9 cellular contexts compared by ENCODE assay signal in genomic region chr17:48307814-48308411, GRCh38.
A peak's percentile ranks its signal among the peaks of the same experiment; 100 is the strongest.
DNase-seq lines count a peak whose midpoint lies in the region; ATAC-seq, FAIRE-seq and TF ChIP-seq lines count a peak whose summit lies in the region.
"Had no signal": no experiment of that assay in that cellular context is flagged by ENCODE, and none has a peak within 500 bp of the region (broad histone marks: within the 10 kb centered on the region; RNA-seq: fewer than 3 reads in every experiment).

No MANE protein-coding gene starts in this region.

- TF ChIP-seq RAD21 in HepG2 (CRISPR knock-in tag; IDR thresholded peaks at IDR 0.05), result peak; percentile 54; the same call in 1 of the 2 replicates

- H3K4me3 Mint-ChIP-seq in central memory CD8-positive, alpha-beta T cell, result no peak overlapping the region

- peak; percentile 78 for TF ChIP-seq CTCF in HepG2 (CRISPR knock-in tag; IDR thresholded peaks at IDR 0.05)

- in situ Hi-C loops in HepG2 (cut with HindIII; ENCODE audit: extremely low pct_ligation_motif_present, low pct_unique_long_range_greater_than_20kb), result no loop called here

- no peaks in the 10 kb centered on the region for H3K79me2 ChIP-seq in HepG2 (ENCODE audit: insufficient read depth, low read length)

- no peaks in the 10 kb centered on the region for H3K9me3 Mint-ChIP-seq in central memory CD8-positive, alpha-beta T cell

- no peak for TF ChIP-seq POLR2A in HepG2 (IDR thresholded peaks at IDR 0.05; ENCODE audit: insufficient read depth in 1 of 2, low read depth in 2 of 2, low read length in 2 of 2)

- CTCF ChIA-PET in HepG2 (lab: Yijun Ruan, JAX; ENCODE audit: low intra/inter-chr PET ratio, low total read pairs), result interaction anchor here (1.2 to 2.4 kb wide), 2 partner anchors 311 to 313 kb away, joined by 3 to 24 read pairs; no protein-coding TSS in a partner anchor

- peaks cover 5% of the 10 kb centered on the region for H3K36me3 Mint-ChIP-seq in central memory CD8-positive, alpha-beta T cell (ENCODE audit: insufficient read depth)

- peak; percentile 38 for DNase-seq in DMS79 treated with DMSO at 0.1 percent for 48 hours (lab: John Stamatoyannopoulos, UW)
- no peak for DNase-seq in DMS79 (lab: John Stamatoyannopoulos, UW)
- peak; percentile 56 to 82 (median 58) for DNase-seq in NCI-H1417 (lab: John Stamatoyannopoulos, UW)
- DNase-seq in central memory CD8-positive, alpha-beta T cell (ENCODE audit: low spot score in 2 of 2), result peak in 1 of 2 donors; percentile 18
- DNase-seq in HepG2 (ENCODE audit: low spot score), result peak; percentile 56
- peak; percentile 21 for DNase-seq in stimulated activated CD8-positive, alpha-beta memory T cell treated with anti-CD3 and anti-CD28 coated beads, Interleukin-15, amount 100 ng/mL, for 1 hour (ENCODE audit: low read depth)
- DNase-seq in amniotic stem cell (lab: John Stamatoyannopoulos, UW), result no peak

- whole genome bisulfite sequencing in HepG2 (ENCODE audit: low lambda C conversion rate), result under 1% methylated on average over 4 of the region's 4 CpGs

- H3K9me3 ChIP-seq in HepG2 (ENCODE audit: low read length), result no peaks in the 10 kb centered on the region
- H3K9me3 ChIP-seq: BLaER1 treated with 17β-estradiol and CSF1 and Interleukin-3, amounts not matched to agents 10 nM and 100 nM had no signal

- no peaks in the 10 kb centered on the region for H3K36me3 ChIP-seq in HepG2 (replicated peaks in 1 of 2; ENCODE audit: control insufficient read depth in 1 of 2, insufficient read depth in 2 of 2, low read length in 2 of 2)
- H3K36me3 ChIP-seq: BLaER1 treated with 17β-estradiol and CSF1 and Interleukin-3, amounts not matched to agents 10 nM and 100 nM had no signal

- H3K27ac ChIP-seq in HepG2 (ENCODE audit: extremely low read length, insufficient read depth, low read length), result no peak overlapping the region
- H3K27ac ChIP-seq: BLaER1 treated with 17β-estradiol and CSF1 and Interleukin-3, amounts not matched to agents 10 nM and 100 nM had no signal

- no peak overlapping the region for H3K4me3 ChIP-seq in HepG2 (replicated peaks in 1 of 3; ENCODE audit: insufficient read depth in 1 of 3, low read depth in 2 of 3, low read length in 3 of 3)
- H3K4me3 ChIP-seq: BLaER1 treated with 17β-estradiol and CSF1 and Interleukin-3, amounts not matched to agents 10 nM and 100 nM had no signal

- no peak for TF ChIP-seq EP300 in HepG2 (IDR thresholded peaks at IDR 0.05; ENCODE audit: low read depth in 2 of 2, low read length in 2 of 2)
- TF ChIP-seq EP300 in HepG2 (CRISPR knock-in tag; IDR thresholded peaks at IDR 0.05; ENCODE audit: borderline replicate concordance), result no peak

- no peaks in the 10 kb centered on the region for H3K27me3 Mint-ChIP-seq in central memory CD8-positive, alpha-beta T cell

- no peak overlapping the region for H3K4me2 ChIP-seq in HepG2 (ENCODE audit: low read depth, low read length)
- H3K4me2 ChIP-seq: BLaER1 treated with 17β-estradiol and CSF1 and Interleukin-3, amounts not matched to agents 10 nM and 100 nM had no signal

- H4K20me1 ChIP-seq in HepG2 (ENCODE audit: insufficient read depth, low read length), result no peaks in the 10 kb centered on the region
- H4K20me1 ChIP-seq: BLaER1 treated with 17β-estradiol and CSF1 and Interleukin-3, amounts not matched to agents 10 nM and 100 nM had no signal

- peaks cover 8% of the 10 kb centered on the region for H3K4me1 ChIP-seq in HepG2 (ENCODE audit: insufficient read depth, low read length)

- no peak overlapping the region for H2AFZ ChIP-seq in HepG2 (ENCODE audit: low read length)

- BruUV-seq in HepG2 (replicated peaks; lab: Mats Ljungman, UMichigan), result no TSS peak

- peaks cover 0 to 8% of the 10 kb centered on the region in 2 experiments; a peak in 2 of 5 replicates for H3K27me3 ChIP-seq in HepG2 (ENCODE audit: control insufficient read depth in 1 of 2, insufficient read depth in 2 of 2, low read length in 2 of 2)

- peak; percentile 68 for ATAC-seq in central memory CD8-positive, alpha-beta T cell (replicated peaks; ENCODE audit: extremely low read depth, poor library complexity, severe bottlenecking)
- peak; percentile 88 for ATAC-seq in HepG2

- peak; percentile 79 for FAIRE-seq in TTC549 (lab: Jason Lieb, UNC)
- FAIRE-seq in HepG2 (lab: Jason Lieb, UNC), result peak; percentile 67

- peaks cover 11% of the 10 kb centered on the region for H3K4me1 Mint-ChIP-seq in central memory CD8-positive, alpha-beta T cell

- intact Hi-C loops in HepG2 (cut with micrococcal nuclease; ENCODE audit: unreplicated experiment), result loop anchor here (1.0 kb wide), 1 partner anchor 310 kb away; no protein-coding TSS in a partner anchor

- peak overlapping the region; percentile 14 for H3K27ac Mint-ChIP-seq in central memory CD8-positive, alpha-beta T cell (ENCODE audit: low read depth)

- no peak overlapping the region for H3K9ac ChIP-seq in HepG2 (ENCODE audit: insufficient read depth, low read depth, low read length)
- H3K9ac ChIP-seq: BLaER1 treated with 17β-estradiol and CSF1 and Interleukin-3, amounts not matched to agents 10 nM and 100 nM had no signal

- POLR2A ChIA-PET in HepG2 (lab: Yijun Ruan, JAX), result interaction anchor here (0.7 kb wide), 1 partner anchor 260 kb away, joined by 3 read pairs; the partner anchor contains the start of gene NFE2L1

TF ChIP-seq in HepG2, 621 proteins besides CTCF, POLR2A, EP300 and RAD21:
- TF ChIP-seq ZNF263 (CRISPR knock-in tag; IDR thresholded peaks at IDR 0.05) (no peak), ONECUT2 (CRISPR knock-in tag; IDR thresholded peaks at IDR 0.05) (peak; percentile 77), STAG1 (CRISPR knock-in tag; IDR thresholded peaks at IDR 0.05) (peak; percentile 44; the same call in 1 of the 2 replicates), SMC3 (IDR thresholded peaks at IDR 0.05; ENCODE audit: low read length) (peak; percentile 86), ESRRA (CRISPR knock-in tag; IDR thresholded peaks at IDR 0.05; ENCODE audit: low read depth) (no peak), PBX2 (CRISPR knock-in tag; IDR thresholded peaks at IDR 0.05) (no peak), ZHX1 (CRISPR knock-in tag; IDR thresholded peaks at IDR 0.05; ENCODE audit: low read depth) (no peak)

Comparison
In these comparisons a context has a peak if more than half of its experiments do, and no peak if none do; other contexts are left out.
1. DNase-seq: peak in DMS79 treated with DMSO at 0.1 percent for 48 hours (single experiment), NCI-H1417 (3 of 3), HepG2 (single experiment) and stimulated activated CD8-positive, alpha-beta memory T cell treated with anti-CD3 and anti-CD28 coated beads, Interleukin-15, amount 100 ng/mL, for 1 hour (single experiment); none in DMS79 (single experiment) and amniotic stem cell (single experiment).